Comparison of ENCODE assay signal across 12 cellular contexts in genomic region chr10:117134084-117135025, GRCh38. TPM values are rescaled to one million over a fixed set of nuclear protein-coding genes. Genes with fewer than 3 reads are reported as not detected.
DNase-seq lines count a peak whose midpoint lies in the region; ATAC-seq, FAIRE-seq and TF ChIP-seq lines count a peak whose summit lies in the region.
"Had no signal": no experiment of that assay in that cellular context is flagged by ENCODE, and none has a peak within 500 bp of the region (broad histone marks: within the 10 kb centered on the region; RNA-seq: fewer than 3 reads in every experiment).

No MANE protein-coding gene starts in this region.

- no peaks in the 10 kb centered on the region for H3K9me3 ChIP-seq in CD8-positive, alpha-beta memory T cell (ENCODE audit: low read length)
- H3K9me3 ChIP-seq in H9 (ENCODE audit: control insufficient read depth, low read depth, low read length), result no peaks in the 10 kb centered on the region

- TF ChIP-seq CTCF in H9 (conservative IDR thresholded peaks at IDR 0.05) (no peak; the same call in 2 of the 3 replicates), mesothelial cell of epicardium (IDR thresholded peaks at IDR 0.05; ENCODE audit: unreplicated experiment) (no peak)

- H3K27ac Mint-ChIP-seq in CD8-positive, alpha-beta memory T cell, result no peak overlapping the region
- H3K27ac Mint-ChIP-seq in H9, result no peak overlapping the region
- no peak overlapping the region for H3K27ac Mint-ChIP-seq in mesothelial cell of epicardium

- FAIRE-seq in HTR-8/SVneo (lab: Jason Lieb, UNC), result no peak
- FAIRE-seq: G401.6 had no signal

- peaks cover 0 to 6% (median 5%) of the 10 kb centered on the region in 5 donors for H3K9me3 Mint-ChIP-seq in CD8-positive, alpha-beta memory T cell
- peaks cover 0 to 5% of the 10 kb centered on the region in 2 experiments; a peak in 3 of 5 replicates for H3K9me3 Mint-ChIP-seq in H9
- no peaks in the 10 kb centered on the region for H3K9me3 Mint-ChIP-seq in mesothelial cell of epicardium

- no peak overlapping the region for H2BK20ac ChIP-seq in H9 (ENCODE audit: low read depth, low read length, poor library complexity, severe bottlenecking)

- no peak overlapping the region for H3K23ac ChIP-seq in H9 (ENCODE audit: insufficient read length, low read depth, low read length)

- H3K4me2 ChIP-seq in H9 (ENCODE audit: insufficient read depth, insufficient read length, low read length), result peak overlapping the region; percentile 2

- no peak for DNase-seq in CD8-positive, alpha-beta memory T cell
- DNase-seq in H9 (peak; percentile 54), ecto neural progenitor cell (ENCODE audit: low spot score) (peak; percentile 65), mesothelial cell of epicardium (ENCODE audit: low spot score in 2 of 2, unreplicated experiment in 2 of 2) (no peak), HTR-8/SVneo (ENCODE audit: insufficient read length, low spot score) (no peak), NCI-H2196 treated with DMSO at 0.1 percent for 48 hours (lab: John Stamatoyannopoulos, UW; ENCODE audit: unreplicated experiment) (no peak)
- DNase-seq: activated CD8-positive, alpha-beta memory T cell treated with anti-CD3 and anti-CD28 coated beads, Interleukin-2, amount 50 U/mL, for 4 hours; MV-4-11; SHP77 had no signal

- peak overlapping the region in 5 of 7 donors; percentile 8 to 61 (median 44) for H3K4me3 Mint-ChIP-seq in CD8-positive, alpha-beta memory T cell
- H3K4me3 Mint-ChIP-seq in H9, result peak overlapping the region; percentile 41 to 69
- peak overlapping the region; percentile 54 for H3K4me3 Mint-ChIP-seq in mesothelial cell of epicardium

- no peak overlapping the region for H2AK5ac ChIP-seq in H9 (ENCODE audit: insufficient read length, low read length)

- H3K4me1 ChIP-seq in CD8-positive, alpha-beta memory T cell (ENCODE audit: insufficient read depth, low read length), result peaks cover 14% of the 10 kb centered on the region
- H3K4me1 ChIP-seq in H9 (ENCODE audit: insufficient read depth, low read length), result no peaks in the 10 kb centered on the region

- H3K36me3 Mint-ChIP-seq in CD8-positive, alpha-beta memory T cell, result no peaks in the 10 kb centered on the region
- peaks cover 0 to 2% (median 0%) of the 10 kb centered on the region in 3 experiments; a peak in 3 of 7 replicates for H3K36me3 Mint-ChIP-seq in H9 (ENCODE audit: insufficient read depth in 1 of 3, low read depth in 3 of 3)
- H3K36me3 Mint-ChIP-seq in mesothelial cell of epicardium, result no peaks in the 10 kb centered on the region

- no peak overlapping the region for H3T11ph ChIP-seq in H9 (ENCODE audit: low read length)

- H3K79me2 ChIP-seq in H9 (ENCODE audit: insufficient read depth, low read length), result no peaks in the 10 kb centered on the region

- H3K27ac ChIP-seq in CD8-positive, alpha-beta memory T cell (ENCODE audit: low read depth, low read length), result no peak overlapping the region
- H3K27ac ChIP-seq in H9 (ENCODE audit: insufficient read length, low read depth, low read length), result no peak overlapping the region

- H3K4ac ChIP-seq in H9 (ENCODE audit: low read depth, low read length), result no peak overlapping the region

- peaks cover 74 to 80% of the 10 kb centered on the region in 2 donors for H3K27me3 Mint-ChIP-seq in CD8-positive, alpha-beta memory T cell
- H3K27me3 Mint-ChIP-seq in H9 (ENCODE audit: low read depth) (peaks cover 97% of the 10 kb centered on the region), mesothelial cell of epicardium (ENCODE audit: low read depth) (peaks cover 94% of the 10 kb centered on the region)

- no peak overlapping the region for H2BK12ac ChIP-seq in H9 (ENCODE audit: insufficient read length, low read depth, low read length)

- H3K4me3 ChIP-seq in CD8-positive, alpha-beta memory T cell (ENCODE audit: low read length), result no peak overlapping the region

- H3K4me1 Mint-ChIP-seq in CD8-positive, alpha-beta memory T cell, result peaks cover 26 to 55% (median 32%) of the 10 kb centered on the region in 3 donors
- H3K4me1 Mint-ChIP-seq in H9 (peaks cover 40 to 59% of the 10 kb centered on the region in 2 experiments), mesothelial cell of epicardium (peaks cover 43% of the 10 kb centered on the region)

- H2BK15ac ChIP-seq in H9 (ENCODE audit: low read depth, low read length), result no peak overlapping the region

- no peak overlapping the region for H3K14ac ChIP-seq in H9 (ENCODE audit: insufficient read depth, low read length)

- H3K56ac ChIP-seq in H9 (ENCODE audit: insufficient read length, low read depth, low read length), result no peak overlapping the region

- WGBS in H9 (ENCODE audit: extremely low coverage, insufficient read length, low lambda C conversion rate), result no CpG with 5 or more reads among the region's 98 CpGs

- H2BK5ac ChIP-seq in H9 (ENCODE audit: insufficient read length, low read length), result no peak overlapping the region

- H4K5ac ChIP-seq in H9 (ENCODE audit: insufficient read length, low read depth, low read length), result no peak overlapping the region

- H3K79me1 ChIP-seq in H9 (ENCODE audit: insufficient read depth, low read depth, low read length, poor library complexity, severe bottlenecking), result no peaks in the 10 kb centered on the region

- H3K18ac ChIP-seq in H9 (ENCODE audit: insufficient read length, low read depth, low read length), result no peak overlapping the region

- H3K23me2 ChIP-seq in H9 (ENCODE audit: insufficient read length, low read depth, low read length, poor library complexity, severe bottlenecking), result peaks cover 3% of the 10 kb centered on the region

- ATAC-seq in GM21528 (IDR thresholded peaks at IDR 0.05; ENCODE audit: low FRiP score, unreplicated experiment) (no peak), HG02970 (IDR thresholded peaks at IDR 0.05; ENCODE audit: low FRiP score, unreplicated experiment) (no peak)

- no peak overlapping the region for H2BK120ac ChIP-seq in H9 (ENCODE audit: low read depth, low read length, poor library complexity, severe bottlenecking)

- H4K8ac ChIP-seq in H9 (replicated peaks; ENCODE audit: insufficient read length, low read depth, low read length), result no peak overlapping the region

- no peak overlapping the region for H2AFZ ChIP-seq in H9 (ENCODE audit: low read length)

- POLR2A ChIA-PET in CD8-positive, alpha-beta memory T cell (lab: Charles Lee), result no interaction called here

- H4K20me1 ChIP-seq in H9 (ENCODE audit: control insufficient read depth, insufficient read depth, insufficient read length), result no peaks in the 10 kb centered on the region

- no peak overlapping the region for H3K9ac ChIP-seq in H9 (ENCODE audit: extremely low read depth, insufficient read length, low read length)

- no peak overlapping the region for H4K91ac ChIP-seq in H9 (ENCODE audit: insufficient read length, low read depth, low read length)

- peaks cover 47% of the 10 kb centered on the region for H3K27me3 ChIP-seq in CD8-positive, alpha-beta memory T cell (ENCODE audit: insufficient read depth, low read length, poor library complexity, severe bottlenecking)
- H3K27me3 ChIP-seq in H9 (ENCODE audit: insufficient read depth, low read length), result peaks cover 96% of the 10 kb centered on the region

- H3K36me3 ChIP-seq in CD8-positive, alpha-beta memory T cell (ENCODE audit: insufficient read depth, low read length), result no peaks in the 10 kb centered on the region

- CTCF ChIA-PET in CD8-positive, alpha-beta memory T cell (lab: Charles Lee), result no interaction called here

RNA-seq across cellular contexts. Expression of gene VAX1, which starts 3.7 kb away (rescaled TPM):
- total RNA-seq in CD8-positive, alpha-beta memory T cell, result not detected
- polyA plus RNA-seq in CD8-positive, alpha-beta memory T cell, result not detected
- total RNA-seq in H9 (2021), result not detected in 2 replicates
- 0.09 TPM in 1 of 3 replicates, not detected in the others for total RNA-seq in mesothelial cell of epicardium

Comparison
In these comparisons a context has a peak if more than half of its experiments do, and no peak if none do; other contexts are left out.
1. DNase-seq: peak in H9 (single experiment) and ecto neural progenitor cell (single experiment); none in CD8-positive, alpha-beta memory T cell (0 of 5), mesothelial cell of epicardium (0 of 2), HTR-8/SVneo (single experiment) and NCI-H2196 treated with DMSO at 0.1 percent for 48 hours (single experiment).
2. Peak in every context shown above with its lines, with median percentiles within 50 percentile points of each other: H3K4me3 Mint-ChIP-seq.